1 cellular context compared by ENCODE assay signal in genomic region chr6:33174784-33175183, GRCh38.
TF ChIP-seq lines count a peak whose summit lies in the region.

No MANE protein-coding gene starts in this region.

TF ChIP-seq in H1, 55 proteins besides CTCF, POLR2A, EP300 and RAD21:
- no peak for TF ChIP-seq PHF8 (conservative IDR thresholded peaks at IDR 0.05; ENCODE audit: low read depth, low read length)
- TF ChIP-seq BACH1 (IDR thresholded peaks at IDR 0.05; ENCODE audit: low read length), result no peak
- TF ChIP-seq NRF1 (IDR thresholded peaks at IDR 0.05; ENCODE audit: low read depth, low read length), result no peak
- TF ChIP-seq SP2 (IDR thresholded peaks at IDR 0.05; ENCODE audit: low read length), result no peak
- no peak for TF ChIP-seq CHD2 (IDR thresholded peaks at IDR 0.05; ENCODE audit: low read length)
- TF ChIP-seq SRF (IDR thresholded peaks at IDR 0.05; ENCODE audit: low read depth, low read length), result no peak
- TF ChIP-seq BRCA1 (IDR thresholded peaks at IDR 0.05; ENCODE audit: low read depth, low read length), result no peak
- TF ChIP-seq, protein P1, sequence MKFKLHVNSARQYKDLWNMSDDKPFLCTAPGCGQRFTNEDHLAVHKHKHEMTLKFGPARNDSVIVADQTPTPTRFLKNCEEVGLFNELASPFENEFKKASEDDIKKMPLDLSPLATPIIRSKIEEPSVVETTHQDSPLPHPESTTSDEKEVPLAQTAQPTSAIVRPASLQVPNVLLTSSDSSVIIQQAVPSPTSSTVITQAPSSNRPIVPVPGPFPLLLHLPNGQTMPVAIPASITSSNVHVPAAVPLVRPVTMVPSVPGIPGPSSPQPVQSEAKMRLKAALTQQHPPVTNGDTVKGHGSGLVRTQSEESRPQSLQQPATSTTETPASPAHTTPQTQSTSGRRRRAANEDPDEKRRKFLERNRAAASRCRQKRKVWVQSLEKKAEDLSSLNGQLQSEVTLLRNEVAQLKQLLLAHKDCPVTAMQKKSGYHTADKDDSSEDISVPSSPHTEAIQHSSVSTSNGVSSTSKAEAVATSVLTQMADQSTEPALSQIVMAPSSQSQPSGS (IDR thresholded peaks at IDR 0.05; ENCODE audit: low read length), result no peak
TF ChIP-seq in H1: peak in this region for 0.
